In genomic region chr16:4159726-4160125, GRCh38 we compare ENCODE assay signal across 17 cellular contexts. TPM values are rescaled to one million over a fixed set of nuclear protein-coding genes. Genes with fewer than 3 reads are reported as not detected.
DNase-seq lines count a peak whose midpoint lies in the region; ATAC-seq and TF ChIP-seq lines count a peak whose summit lies in the region.
"Had no signal": no experiment of that assay in that cellular context is flagged by ENCODE, and none has a peak within 500 bp of the region (broad histone marks: within the 10 kb centered on the region; RNA-seq: fewer than 3 reads in every experiment).

No MANE protein-coding gene starts in this region.

- no peaks in the 10 kb centered on the region for H3K4me1 ChIP-seq in suprapubic skin

- H3K27ac ChIP-seq in suprapubic skin, result no peak overlapping the region

- TF ChIP-seq CTCF in foreskin fibroblast (IDR thresholded peaks at IDR 0.05; ENCODE audit: low read depth, low read length) (no peak), suprapubic skin (IDR thresholded peaks at IDR 0.05) (no peak)

- H3K4me3 ChIP-seq in foreskin fibroblast (ENCODE audit: low read depth in 1 of 2, low read length in 2 of 2), result no peak overlapping the region
- no peak overlapping the region for H3K4me3 ChIP-seq in suprapubic skin
- H3K4me3 ChIP-seq: BLaER1 treated with 17β-estradiol and CSF1 and Interleukin-3, amounts not matched to agents 10 nM and 100 nM; GM12878 had no signal

- H3K9me3 ChIP-seq in suprapubic skin, result no peaks in the 10 kb centered on the region
- H3K9me3 ChIP-seq: BLaER1 treated with 17β-estradiol and CSF1 and Interleukin-3, amounts not matched to agents 10 nM and 100 nM had no signal

- DNase-seq in AG20443 (ENCODE audit: low spot score), result peak; percentile 66
- DNase-seq in MV-4-11 (lab: John Stamatoyannopoulos, UW), result peak; percentile 47
- DNase-seq in foreskin fibroblast, result peak; percentile 41 to 77
- no peak for DNase-seq in suprapubic skin (ENCODE audit: low spot score in 2 of 2)
- no peak for DNase-seq in DMS79 treated with DMSO at 0.1 percent for 48 hours (lab: John Stamatoyannopoulos, UW)
- DNase-seq: Calu3; CD8-positive, alpha-beta T cell; DND-41; EL; GOT3; H7; KBM-7 had no signal

- no peak for TF ChIP-seq POLR2A in suprapubic skin (IDR thresholded peaks at IDR 0.05)

- ATAC-seq in HG03565 (IDR thresholded peaks at IDR 0.05; ENCODE audit: unreplicated experiment), result no peak
- ATAC-seq: CD8-positive, alpha-beta T cell; GM12878; HCT116; HepG2 had no signal

- 77% methylated on average over 17 of the region's 17 CpGs for WGBS in suprapubic skin

- H3K36me3 ChIP-seq in suprapubic skin, result no peaks in the 10 kb centered on the region
- H3K36me3 ChIP-seq: BLaER1 treated with 17β-estradiol and CSF1 and Interleukin-3, amounts not matched to agents 10 nM and 100 nM had no signal

- H3K27me3 ChIP-seq in suprapubic skin, result no peaks in the 10 kb centered on the region
- H3K27me3 ChIP-seq: BLaER1 treated with 17β-estradiol and CSF1 and Interleukin-3, amounts not matched to agents 10 nM and 100 nM had no signal

- TF ChIP-seq EP300 in suprapubic skin (IDR thresholded peaks at IDR 0.05), result no peak

RNA-seq across cellular contexts. Expression of gene ADCY9, which starts 43.5 kb away (rescaled TPM):
- 10 to 100 TPM; 21.5 to 27.2 (median 26.4) TPM for total RNA-seq in suprapubic skin

Comparison
In these comparisons a context has a peak if more than half of its experiments do, and no peak if none do; other contexts are left out.
1. DNase-seq: peak in AG20443 (single experiment), MV-4-11 (single experiment) and foreskin fibroblast (2 of 2); none in suprapubic skin (0 of 2) and DMS79 treated with DMSO at 0.1 percent for 48 hours (single experiment).